In the genomic region with DNA sequence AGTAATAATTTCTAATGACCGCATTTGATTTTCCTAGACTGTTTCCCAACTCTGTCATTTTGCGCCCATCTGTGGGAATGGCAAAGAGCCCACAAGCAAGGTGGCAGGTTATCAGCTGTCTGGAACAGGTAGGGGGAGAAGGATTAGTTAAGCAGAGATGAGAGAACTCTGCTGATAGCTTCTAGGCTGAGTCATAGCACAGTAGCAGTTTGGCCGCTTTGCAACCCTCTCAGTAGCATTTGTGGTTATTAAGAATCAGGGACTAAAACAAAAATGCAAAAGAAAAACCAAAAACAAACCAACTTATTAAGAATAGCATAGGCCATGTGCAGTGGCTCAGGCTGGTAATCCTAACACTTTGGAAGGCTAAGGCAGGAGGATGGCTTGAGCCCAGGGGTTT, we compare ENCODE assay signal across 18 cellular contexts.
"Had no signal": no experiment of that assay in that cellular context is flagged by ENCODE, and none has a peak within 500 bp of the region (broad histone marks: within the 10 kb centered on the region; RNA-seq: fewer than 3 reads in every experiment).

No MANE protein-coding gene starts in this region.

- H3K4me1 ChIP-seq: left lung had no signal

- H3K36me3 Mint-ChIP-seq: natural killer cell treated with Interleukin-12 subunit alpha and Interleukin-12 subunit beta and Interleukin-15 and Interleukin-18, amount 100 ng/mL, for 72 hours had no signal

- H3K4me3 Mint-ChIP-seq: natural killer cell treated with Interleukin-12 subunit alpha and Interleukin-12 subunit beta and Interleukin-15 and Interleukin-18, amount 100 ng/mL, for 72 hours had no signal

- H3K79me2 ChIP-seq: hepatocyte had no signal

- ATAC-seq: left lung; natural killer cell treated with Interleukin-12 subunit alpha and Interleukin-12 subunit beta and Interleukin-15 and Interleukin-18, amount 100 ng/mL, for 72 hours had no signal

- H3K27ac Mint-ChIP-seq: natural killer cell treated with Interleukin-12 subunit alpha and Interleukin-12 subunit beta and Interleukin-15 and Interleukin-18, amount 100 ng/mL, for 72 hours had no signal

- H3K27me3 Mint-ChIP-seq: natural killer cell treated with Interleukin-12 subunit alpha and Interleukin-12 subunit beta and Interleukin-15 and Interleukin-18, amount 100 ng/mL, for 72 hours had no signal

- FAIRE-seq: colon, keratinocyte, small intestine had no signal

- DNase-seq: activated CD4-positive, alpha-beta T cell treated with anti-CD3 and anti-CD28 coated beads, Interleukin-2, amount 50 U/mL, for 48 hours; activated naive CD4-positive, alpha-beta T cell treated with anti-CD3 and anti-CD28 coated beads, Interleukin-2, amount 50 U/mL, for 16 hours; activated T-cell treated with anti-CD3 and anti-CD28 coated beads, Interleukin-2, amount 50 U/mL, for 1 hour; caudate nucleus; left lung; mesenchymal stem cell; nucleus accumbens; posterior cingulate gyrus; small intestine; stimulated activated CD4-positive, alpha-beta T cell treated with anti-CD3 and anti-CD28 coated beads, Interleukin-4, amount 100 ng/mL, for 24 hours; stimulated activated CD8-positive, alpha-beta memory T cell treated with anti-CD3 and anti-CD28 coated beads, Interleukin-4, amount 100 ng/mL, for 48 hours; stimulated activated naive CD4-positive, alpha-beta T cell treated with Interleukin-2 at 50 U/mL for 16 hours; trophoblast cell; WERI-Rb-1 had no signal

- H3K27ac ChIP-seq: hepatocyte, left lung, WERI-Rb-1 had no signal

- H2AFZ ChIP-seq: hepatocyte had no signal

- H3K27me3 ChIP-seq: hepatocyte, left lung had no signal

- H3K4me2 ChIP-seq: hepatocyte had no signal

- H3K4me3 ChIP-seq: hepatocyte, left lung had no signal

- H3K36me3 ChIP-seq: left lung, WERI-Rb-1 had no signal

- H3K9me3 ChIP-seq: left lung had no signal
